7 cellular contexts compared by ENCODE assay signal in genomic region chr20:8114612-8115011, GRCh38. TPM values are rescaled to one million over a fixed set of nuclear protein-coding genes. Genes with fewer than 3 reads are reported as not detected.
DNase-seq lines count a peak whose midpoint lies in the region; TF ChIP-seq lines count a peak whose summit lies in the region.
"Not testable (repeated sequence)": the region's sequence is repeated elsewhere in the genome, so short reads cannot be mapped to it uniquely, and the experiment has no call there.

No MANE protein-coding gene starts in this region.

- H3K9ac ChIP-seq in HUES6 (ENCODE audit: low read length) = peak overlapping the region; percentile 80

- not testable (repeated sequence) for H3K36me3 Mint-ChIP-seq in glutamatergic neuron (ENCODE audit: unreplicated experiment); neural crest cell (ENCODE audit: low read depth)

- DNase-seq in H7; glutamatergic neuron; neural crest cell (ENCODE audit: low read depth, low spot score): not testable (repeated sequence)
- DNase-seq in NCI-H69 (lab: John Stamatoyannopoulos, UW) (peak; percentile 25), RPMI8226 (peak; percentile 38), SW480 (ENCODE audit: low spot score) (peak; percentile 37)

- H3K27me3 Mint-ChIP-seq in glutamatergic neuron (ENCODE audit: unreplicated experiment); neural crest cell (ENCODE audit: low read depth): not testable (repeated sequence)

- H3K4me3 ChIP-seq in H7 (ENCODE audit: insufficient read depth, low read depth, low read length) (peak overlapping the region; percentile 28), HUES6 (ENCODE audit: low read depth, low read length) (peak overlapping the region; percentile 70)

- TF ChIP-seq CTCF in glutamatergic neuron (IDR thresholded peaks at IDR 0.05; ENCODE audit: partially characterized antibody, unreplicated experiment); neural crest cell (conservative IDR thresholded peaks at IDR 0.05): not testable (repeated sequence)

- not testable (repeated sequence) for H3K9me3 Mint-ChIP-seq in glutamatergic neuron (ENCODE audit: unreplicated experiment); neural crest cell

- H3K27ac Mint-ChIP-seq in glutamatergic neuron (ENCODE audit: unreplicated experiment) (peak overlapping the region; percentile 92), neural crest cell (ENCODE audit: unreplicated experiment) (peak overlapping the region; percentile 88)

- H3K4me3 Mint-ChIP-seq in glutamatergic neuron (ENCODE audit: unreplicated experiment) (peak overlapping the region; percentile 72), neural crest cell (peak overlapping the region; percentile 54)

- not testable (repeated sequence) for H3K27me3 ChIP-seq in H7 (ENCODE audit: control insufficient read depth, insufficient read depth, low read length); HUES6 (ENCODE audit: control insufficient read depth, insufficient read depth, low read length)

- not testable (repeated sequence) for H3K4me1 Mint-ChIP-seq in glutamatergic neuron (ENCODE audit: low read depth, unreplicated experiment)
- H3K4me1 Mint-ChIP-seq in neural crest cell = peaks cover 20% of the 10 kb centered on the region

- H3K4me1 ChIP-seq in HUES6 (ENCODE audit: control insufficient read depth, insufficient read depth, low read length) = peaks cover 10% of the 10 kb centered on the region

- H3K36me3 ChIP-seq in H7 (replicated peaks; ENCODE audit: control insufficient read depth, insufficient read depth, low read length); HUES6 (ENCODE audit: control insufficient read depth, insufficient read depth, low read length): not testable (repeated sequence)

- H3K27ac ChIP-seq in HUES6 (ENCODE audit: low read depth, low read length) = not testable (repeated sequence)

- peaks cover 11% of the 10 kb centered on the region; the same call in 1 of the 2 replicates for H3K9me3 ChIP-seq in HUES6 (ENCODE audit: control insufficient read depth, insufficient read depth, low read depth, low read length)

RNA-seq across cellular contexts. Expression of gene PLCB1, which starts 17.5 kb away (rescaled TPM):
- total RNA-seq in H7 (2014; rRNA removed; shearing (Covaris generic)) = 5.8 and 13.3 TPM in 2 replicates
- total RNA-seq in glutamatergic neuron (ENCODE audit: unreplicated experiment) = 37.4 TPM
- total RNA-seq in neural crest cell = 10.7 and 13.7 TPM in 2 replicates
